Comparison of ENCODE assay signal across 15 cellular contexts in the genomic region with DNA sequence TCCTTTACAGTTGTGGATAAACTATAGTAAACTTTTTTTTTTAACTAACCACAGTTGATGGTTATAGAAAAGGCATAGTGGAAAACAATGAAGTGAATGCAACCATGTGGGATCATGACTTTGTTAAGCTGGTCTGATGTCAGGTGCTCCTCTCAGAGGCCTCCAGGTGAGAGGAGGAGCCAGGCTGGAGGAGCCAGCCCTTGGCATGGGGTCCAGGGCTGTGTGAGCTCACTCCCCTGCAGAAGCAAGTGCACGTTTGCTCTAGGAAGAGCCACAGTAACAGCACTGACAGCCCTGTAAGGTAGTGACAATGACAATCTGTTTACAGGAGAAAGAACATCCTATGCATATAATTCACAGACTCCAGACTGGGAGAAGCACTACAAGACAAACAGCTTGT. TPM values are rescaled to one million over a fixed set of nuclear protein-coding genes. Genes with fewer than 3 reads are reported as not detected.
DNase-seq lines count a peak whose midpoint lies in the region; ATAC-seq and TF ChIP-seq lines count a peak whose summit lies in the region.
"Had no signal": no experiment of that assay in that cellular context is flagged by ENCODE, and none has a peak within 500 bp of the region (broad histone marks: within the 10 kb centered on the region; RNA-seq: fewer than 3 reads in every experiment).

No MANE protein-coding gene starts in this region.

- intact Hi-C loops in activated CD4-positive, alpha-beta T cell treated with anti-CD3 and anti-CD28 coated beads for 36 hours (cut with DNase I, micrococcal nuclease) = loop anchor here in 1 of 2 experiments (1.0 kb wide), 1 partner anchor 24 kb away; no protein-coding TSS in a partner anchor
- intact Hi-C loops in activated T-helper 2 cell treated with anti-CD3 and anti-CD28 coated beads, Interferon-gamma antibody, Interleukin-2, Interleukin-4, amounts not matched to agents 10 μg/mL and 5 μg/mL and 100 μg/mL, durations not matched to agents 14 hours and 24 hours and 36 hours (cut with micrococcal nuclease) = loop anchor here (10.0 kb wide), 2 partner anchors 479 to 591 kb away; partner anchors contain the start of genes ATG4B, DUSP28, RNPEPL1 and THAP4

- peak overlapping the region; percentile 57 for H3K27ac Mint-ChIP-seq in activated CD4-positive, alpha-beta T cell treated with anti-CD3 and anti-CD28 coated beads for 36 hours
- H3K27ac Mint-ChIP-seq in activated T-helper 2 cell treated with anti-CD3 and anti-CD28 coated beads, Interferon-gamma antibody, Interleukin-2, Interleukin-4, amounts not matched to agents 10 μg/mL and 5 μg/mL and 100 μg/mL, durations not matched to agents 14 hours and 24 hours and 36 hours = peak overlapping the region; percentile 17
- no peak overlapping the region for H3K27ac Mint-ChIP-seq in neural crest cell (ENCODE audit: unreplicated experiment)

- H3K36me3 Mint-ChIP-seq in activated CD4-positive, alpha-beta T cell treated with anti-CD3 and anti-CD28 coated beads for 36 hours (ENCODE audit: low read depth) = peaks cover 31% of the 10 kb centered on the region
- peaks cover 58% of the 10 kb centered on the region for H3K36me3 Mint-ChIP-seq in activated T-helper 2 cell treated with anti-CD3 and anti-CD28 coated beads, Interferon-gamma antibody, Interleukin-2, Interleukin-4, amounts not matched to agents 10 μg/mL and 5 μg/mL and 100 μg/mL, durations not matched to agents 14 hours and 24 hours and 36 hours (ENCODE audit: low read depth)
- no peaks in the 10 kb centered on the region for H3K36me3 Mint-ChIP-seq in neural crest cell (ENCODE audit: low read depth)

- H3K9me3 Mint-ChIP-seq in activated CD4-positive, alpha-beta T cell treated with anti-CD3 and anti-CD28 coated beads for 36 hours (ENCODE audit: low read depth) = no peaks in the 10 kb centered on the region
- no peaks in the 10 kb centered on the region for H3K9me3 Mint-ChIP-seq in activated T-helper 2 cell treated with anti-CD3 and anti-CD28 coated beads, Interferon-gamma antibody, Interleukin-2, Interleukin-4, amounts not matched to agents 10 μg/mL and 5 μg/mL and 100 μg/mL, durations not matched to agents 14 hours and 24 hours and 36 hours
- no peaks in the 10 kb centered on the region for H3K9me3 Mint-ChIP-seq in neural crest cell
- H3K9me3 Mint-ChIP-seq: CD4-positive, CD25-positive, alpha-beta regulatory T cell; HFFc6 had no signal

- no peak for ATAC-seq in activated CD4-positive, alpha-beta T cell treated with anti-CD3 and anti-CD28 coated beads for 36 hours
- ATAC-seq in HG02981 (IDR thresholded peaks at IDR 0.05; ENCODE audit: unreplicated experiment) = no peak

- H3K4me3 Mint-ChIP-seq in activated CD4-positive, alpha-beta T cell treated with anti-CD3 and anti-CD28 coated beads for 36 hours = no peak overlapping the region
- H3K4me3 Mint-ChIP-seq in activated T-helper 2 cell treated with anti-CD3 and anti-CD28 coated beads, Interferon-gamma antibody, Interleukin-2, Interleukin-4, amounts not matched to agents 10 μg/mL and 5 μg/mL and 100 μg/mL, durations not matched to agents 14 hours and 24 hours and 36 hours (ENCODE audit: low read depth) = no peak overlapping the region
- H3K4me3 Mint-ChIP-seq in neural crest cell = peak overlapping the region; percentile 54
- H3K4me3 Mint-ChIP-seq: HFFc6 had no signal

- H3K4me1 Mint-ChIP-seq in activated CD4-positive, alpha-beta T cell treated with anti-CD3 and anti-CD28 coated beads for 36 hours = peaks cover 48% of the 10 kb centered on the region
- H3K4me1 Mint-ChIP-seq in activated T-helper 2 cell treated with anti-CD3 and anti-CD28 coated beads, Interferon-gamma antibody, Interleukin-2, Interleukin-4, amounts not matched to agents 10 μg/mL and 5 μg/mL and 100 μg/mL, durations not matched to agents 14 hours and 24 hours and 36 hours (ENCODE audit: low read depth) = peaks cover 27% of the 10 kb centered on the region
- peaks cover 15% of the 10 kb centered on the region for H3K4me1 Mint-ChIP-seq in neural crest cell

- no peak for TF ChIP-seq CTCF in neural crest cell (conservative IDR thresholded peaks at IDR 0.05)

- POLR2A ChIA-PET in activated CD4-positive, alpha-beta T cell treated with anti-CD3 and anti-CD28 coated beads for 36 hours (lab: Charles Lee) = no interaction called here

- DNase-seq in activated CD4-positive, alpha-beta T cell treated with anti-CD3 and anti-CD28 coated beads for 36 hours = no peak
- no peak for DNase-seq in activated CD4-positive, alpha-beta T cell treated with anti-CD3 and anti-CD28 coated beads, Interleukin-2, amount 50 U/mL, for 4 hours
- no peak for DNase-seq in activated T-helper 2 cell treated with anti-CD3 and anti-CD28 coated beads, Interferon-gamma antibody, Interleukin-2, Interleukin-4, amounts not matched to agents 10 μg/mL and 5 μg/mL and 100 μg/mL, durations not matched to agents 14 hours and 24 hours and 36 hours (ENCODE audit: low spot score)
- DNase-seq in neural crest cell (ENCODE audit: low read depth, low spot score) (no peak), SHP77 treated with DMSO at 0.1 percent for 48 hours (lab: John Stamatoyannopoulos, UW) (no peak), hypothalamus (lab: John Stamatoyannopoulos, UW) (no peak)
- DNase-seq: 8988T; ACHN; CD4-positive, CD25-positive, alpha-beta regulatory T cell; HFFc6 had no signal

- H3K4me3 ChIP-seq in ACC112 (ENCODE audit: low read depth, low read length) = no peak overlapping the region
- H3K4me3 ChIP-seq: BLaER1 treated with 17β-estradiol and CSF1 and Interleukin-3, amounts not matched to agents 10 nM and 100 nM; HAP-1 had no signal

- H3K79me2 ChIP-seq in ACC112 (ENCODE audit: control insufficient read depth, insufficient read depth, low read length, unreplicated experiment) = peaks cover 10% of the 10 kb centered on the region

- peaks cover 59% of the 10 kb centered on the region for H3K4me1 ChIP-seq in ACC112 (ENCODE audit: control insufficient read depth, insufficient read depth, low read length, unreplicated experiment)

- H2AFZ ChIP-seq in ACC112 (ENCODE audit: low read length, unreplicated experiment) = no peak overlapping the region

- CTCF ChIA-PET in activated CD4-positive, alpha-beta T cell treated with anti-CD3 and anti-CD28 coated beads for 36 hours (lab: Charles Lee) = no interaction called here

- H3K36me3 ChIP-seq in ACC112 (ENCODE audit: insufficient read depth, low read length) = peaks cover 20% of the 10 kb centered on the region; the same call in 1 of the 2 replicates

- H3K27ac ChIP-seq in ACC112 (ENCODE audit: low read depth, low read length) = peak overlapping the region; percentile 71; the same call in 1 of the 2 replicates
- H3K27ac ChIP-seq: BLaER1 treated with 17β-estradiol and CSF1 and Interleukin-3, amounts not matched to agents 10 nM and 100 nM; HL-60 had no signal

- H3K27me3 ChIP-seq in ACC112 (ENCODE audit: insufficient read depth, low read length) = no peaks in the 10 kb centered on the region
- H3K27me3 ChIP-seq: BLaER1 treated with 17β-estradiol and CSF1 and Interleukin-3, amounts not matched to agents 10 nM and 100 nM had no signal

- no peaks in the 10 kb centered on the region for H3K27me3 Mint-ChIP-seq in activated CD4-positive, alpha-beta T cell treated with anti-CD3 and anti-CD28 coated beads for 36 hours
- H3K27me3 Mint-ChIP-seq in activated T-helper 2 cell treated with anti-CD3 and anti-CD28 coated beads, Interferon-gamma antibody, Interleukin-2, Interleukin-4, amounts not matched to agents 10 μg/mL and 5 μg/mL and 100 μg/mL, durations not matched to agents 14 hours and 24 hours and 36 hours (ENCODE audit: low read depth) = no peaks in the 10 kb centered on the region
- no peaks in the 10 kb centered on the region for H3K27me3 Mint-ChIP-seq in neural crest cell (ENCODE audit: low read depth)
- H3K27me3 Mint-ChIP-seq: CD4-positive, CD25-positive, alpha-beta regulatory T cell had no signal

RNA-seq across cellular contexts. Expression of gene PPP1R7, which starts 5.7 kb away (rescaled TPM):
- total RNA-seq in activated CD4-positive, alpha-beta T cell treated with anti-CD3 and anti-CD28 coated beads for 36 hours = 100 to 1,000 TPM; 104 to 129 TPM
- total RNA-seq in activated T-helper 2 cell treated with anti-CD3 and anti-CD28 coated beads, Interferon-gamma antibody, Interleukin-2, Interleukin-4, amounts not matched to agents 10 μg/mL and 5 μg/mL and 100 μg/mL, durations not matched to agents 14 hours and 24 hours and 36 hours = 101 and 106 TPM in 2 replicates
- 53.2 and 59.0 TPM in 2 replicates for total RNA-seq in neural crest cell

RNA-seq across cellular contexts. Expression of gene PASK, which starts 6.7 kb away (rescaled TPM):
- 10 to 100 TPM; 62.9 to 88.1 TPM for total RNA-seq in activated CD4-positive, alpha-beta T cell treated with anti-CD3 and anti-CD28 coated beads for 36 hours
- 72.5 and 75.8 TPM in 2 replicates for total RNA-seq in activated T-helper 2 cell treated with anti-CD3 and anti-CD28 coated beads, Interferon-gamma antibody, Interleukin-2, Interleukin-4, amounts not matched to agents 10 μg/mL and 5 μg/mL and 100 μg/mL, durations not matched to agents 14 hours and 24 hours and 36 hours
- 64.2 and 71.3 TPM in 2 replicates for total RNA-seq in neural crest cell

RNA-seq across cellular contexts. Expression of gene ANO7, which starts 32.5 kb away (rescaled TPM):
- 1 to 10 TPM; 2.1 to 2.4 TPM for total RNA-seq in activated CD4-positive, alpha-beta T cell treated with anti-CD3 and anti-CD28 coated beads for 36 hours
- 3.5 and 4.3 TPM in 2 replicates for total RNA-seq in activated T-helper 2 cell treated with anti-CD3 and anti-CD28 coated beads, Interferon-gamma antibody, Interleukin-2, Interleukin-4, amounts not matched to agents 10 μg/mL and 5 μg/mL and 100 μg/mL, durations not matched to agents 14 hours and 24 hours and 36 hours
- total RNA-seq in neural crest cell = 3.2 TPM in 2 replicates

RNA-seq across cellular contexts. Expression of gene MTERF4, which starts 53.8 kb away (rescaled TPM):
- 10 to 100 TPM; 34.4 to 34.5 TPM for total RNA-seq in activated CD4-positive, alpha-beta T cell treated with anti-CD3 and anti-CD28 coated beads for 36 hours
- total RNA-seq in activated T-helper 2 cell treated with anti-CD3 and anti-CD28 coated beads, Interferon-gamma antibody, Interleukin-2, Interleukin-4, amounts not matched to agents 10 μg/mL and 5 μg/mL and 100 μg/mL, durations not matched to agents 14 hours and 24 hours and 36 hours = 34.4 and 35.4 TPM in 2 replicates
- total RNA-seq in neural crest cell = 43.7 and 46.2 TPM in 2 replicates
